In the genomic region with DNA sequence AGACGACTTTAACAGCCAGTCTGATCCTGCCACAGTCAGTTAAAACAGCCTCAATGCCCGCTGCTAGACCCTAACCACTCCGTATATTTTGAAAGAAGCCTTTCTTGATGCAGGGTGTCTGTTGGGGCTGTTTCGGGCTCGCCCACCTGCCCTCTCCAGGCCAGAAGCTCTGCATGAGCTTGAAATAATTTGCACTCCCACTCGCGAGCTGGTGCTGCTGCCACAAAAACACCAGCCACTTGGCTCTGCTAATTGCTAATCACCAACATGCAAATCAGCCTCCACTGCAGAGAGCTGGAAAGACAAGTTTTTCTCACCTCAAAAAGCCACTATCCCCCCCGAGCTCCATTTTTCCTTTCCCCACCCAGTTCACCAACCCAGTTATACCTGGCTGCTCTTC, we compare ENCODE assay signal across 23 cellular contexts.
"Had no signal": no experiment of that assay in that cellular context is flagged by ENCODE, and none has a peak within 500 bp of the region (broad histone marks: within the 10 kb centered on the region; RNA-seq: fewer than 3 reads in every experiment).

No MANE protein-coding gene starts in this region.

- H3K27me3 ChIP-seq: ascending aorta, hepatocyte, ovary, right atrium auricular region, spleen, suprapubic skin, tibial nerve had no signal

- H3K9me3 Mint-ChIP-seq: activated CD4-positive, alpha-beta T cell treated with anti-CD3 and anti-CD28 coated beads, Interleukin-2, amount 10 ng/mL, durations not matched to agents 7 days and 5 days; activated naive CD4-positive, alpha-beta T cell treated with anti-CD3 and anti-CD28 coated beads, Interleukin-2, amount 10 ng/mL, durations not matched to agents 7 days and 5 days; activated T-cell treated with anti-CD3 and anti-CD28 coated beads, Interleukin-2, amount 50 U/mL, for 4 hours; dendritic cell treated with granulocyte-macrophage colony-stimulating factor and Interleukin-4, amounts not matched to agents 40 ng/mL and 50 ng/mL, for 4 days; mesothelial cell of epicardium; naive thymus-derived CD8-positive, alpha-beta T cell had no signal

- H3K27me3 Mint-ChIP-seq: activated CD4-positive, alpha-beta T cell treated with anti-CD3 and anti-CD28 coated beads, Interleukin-2, amount 10 ng/mL, durations not matched to agents 7 days and 5 days; activated naive CD4-positive, alpha-beta T cell treated with anti-CD3 and anti-CD28 coated beads, Interleukin-2, amount 10 ng/mL, durations not matched to agents 7 days and 5 days; dendritic cell treated with granulocyte-macrophage colony-stimulating factor and Interleukin-4, amounts not matched to agents 40 ng/mL and 50 ng/mL, for 4 days; naive thymus-derived CD8-positive, alpha-beta T cell had no signal

- H3K4me3 ChIP-seq: ascending aorta, hepatocyte, left ventricle myocardium inferior, ovary, prostate gland, right atrium auricular region, SK-N-MC, spleen, suprapubic skin, tibial nerve had no signal

- H3K27ac Mint-ChIP-seq: activated CD4-positive, alpha-beta T cell treated with anti-CD3 and anti-CD28 coated beads, Interleukin-2, amount 10 ng/mL, durations not matched to agents 7 days and 5 days; activated naive CD4-positive, alpha-beta T cell treated with anti-CD3 and anti-CD28 coated beads, Interleukin-2, amount 10 ng/mL, durations not matched to agents 7 days and 5 days; dendritic cell treated with granulocyte-macrophage colony-stimulating factor and Interleukin-4, amounts not matched to agents 40 ng/mL and 50 ng/mL, for 4 days; mesothelial cell of epicardium had no signal

- DNase-seq: activated CD4-positive, alpha-beta T cell treated with anti-CD3 and anti-CD28 coated beads, Interleukin-2, amount 10 ng/mL, durations not matched to agents 7 days and 5 days; activated CD4-positive, CD25-positive, alpha-beta regulatory T cell treated with anti-CD3 and anti-CD28 coated beads, Interleukin-2, amount 50 U/mL, for 72 hours; activated naive CD4-positive, alpha-beta T cell treated with anti-CD3 and anti-CD28 coated beads, Interleukin-2, amount 10 ng/mL, durations not matched to agents 7 days and 5 days; activated T-cell treated with anti-CD3 and anti-CD28 coated beads, Interleukin-2, amount 50 U/mL, for 4 hours; cerebellar nuclear complex; effector CD8-positive, alpha-beta T cell; glutamatergic neuron; left ventricle myocardium inferior; naive thymus-derived CD8-positive, alpha-beta T cell; ovary; spleen; stimulated activated CD4-positive, alpha-beta T cell treated with anti-CD3 and anti-CD28 coated beads, Interleukin-4, amount 100 ng/mL, for 1 hour; stimulated activated naive CD8-positive, alpha-beta T cell treated with anti-CD3 and anti-CD28 coated beads, Interleukin-15, Interleukin-2, amounts not matched to agents 100 U/mL and 50 U/mL, for 24 hours had no signal

- H3K9me3 ChIP-seq: ascending aorta, left ventricle myocardium inferior, ovary, prostate gland, right atrium auricular region, spleen, suprapubic skin, tibial nerve had no signal

- H3K4me1 Mint-ChIP-seq: mesothelial cell of epicardium had no signal

- H3K4me3 Mint-ChIP-seq: activated CD4-positive, alpha-beta T cell treated with anti-CD3 and anti-CD28 coated beads, Interleukin-2, amount 10 ng/mL, durations not matched to agents 7 days and 5 days; activated naive CD4-positive, alpha-beta T cell treated with anti-CD3 and anti-CD28 coated beads, Interleukin-2, amount 10 ng/mL, durations not matched to agents 7 days and 5 days; activated T-cell treated with anti-CD3 and anti-CD28 coated beads, Interleukin-2, amount 50 U/mL, for 4 hours; dendritic cell treated with granulocyte-macrophage colony-stimulating factor and Interleukin-4, amounts not matched to agents 40 ng/mL and 50 ng/mL, for 4 days; mesothelial cell of epicardium; naive thymus-derived CD8-positive, alpha-beta T cell had no signal

- ATAC-seq: activated T-cell treated with anti-CD3 and anti-CD28 coated beads, Interleukin-2, amount 50 U/mL, for 4 hours; naive thymus-derived CD8-positive, alpha-beta T cell; stimulated activated naive CD8-positive, alpha-beta T cell treated with anti-CD3 and anti-CD28 coated beads, Interleukin-15, Interleukin-2, amounts not matched to agents 100 U/mL and 50 U/mL, for 24 hours had no signal

- H3K4me1 ChIP-seq: ascending aorta, prostate gland, suprapubic skin had no signal

- H3K27ac ChIP-seq: ascending aorta, hepatocyte, left ventricle myocardium inferior, ovary, prostate gland, right atrium auricular region, SK-N-MC, spleen, suprapubic skin, tibial nerve, VCaP had no signal
